ENCODE assay signal across 11 cellular contexts in genomic region chr13:49082653-49083536, GRCh38.
DNase-seq lines count a peak whose midpoint lies in the region; ATAC-seq and TF ChIP-seq lines count a peak whose summit lies in the region.
"Had no signal": no experiment of that assay in that cellular context is flagged by ENCODE, and none has a peak within 500 bp of the region (broad histone marks: within the 10 kb centered on the region; RNA-seq: fewer than 3 reads in every experiment).

No MANE protein-coding gene starts in this region.

- DNase-seq in GM12865 (ENCODE audit: low read depth) (peak; percentile 70), HPDE6-E6E7 (ENCODE audit: extremely low spot score) (peak; percentile 42), glomerular visceral epithelial cell (ENCODE audit: extremely low spot score) (peak; percentile 40), activated gamma-delta T cell (lab: John Stamatoyannopoulos, UW) (no peak), hippocampal formation (lab: John Stamatoyannopoulos, UW) (no peak), SKM-1 (lab: John Stamatoyannopoulos, UW; ENCODE audit: unreplicated experiment) (no peak)
- no peak for DNase-seq in stimulated activated CD4-positive, alpha-beta T cell treated with anti-CD3 and anti-CD28 coated beads, Interleukin-4, amount 100 ng/mL, for 1 hour
- DNase-seq: activated CD8-positive, alpha-beta memory T cell treated with anti-CD3 and anti-CD28 coated beads for 24 hours; DMS79; mucosa of descending colon had no signal

- ATAC-seq in GM21723 (IDR thresholded peaks at IDR 0.05; ENCODE audit: unreplicated experiment) = peak; percentile 80
- ATAC-seq: mucosa of descending colon had no signal

- H3K4me3 ChIP-seq in GM12865 (ENCODE audit: low read depth, low read length) = no peak overlapping the region
- H3K4me3 ChIP-seq: mucosa of descending colon had no signal

- TF ChIP-seq CTCF in GM12865 (IDR thresholded peaks at IDR 0.05; ENCODE audit: insufficient read depth, low read depth, low read length, missing control alignments) = no peak

Comparison
In these comparisons a context has a peak if more than half of its experiments do, and no peak if none do; other contexts are left out.
1. DNase-seq: peak in GM12865 (single experiment), HPDE6-E6E7 (single experiment) and glomerular visceral epithelial cell (single experiment); none in stimulated activated CD4-positive, alpha-beta T cell treated with anti-CD3 and anti-CD28 coated beads, Interleukin-4, amount 100 ng/mL, for 1 hour (single experiment), activated gamma-delta T cell (single experiment), hippocampal formation (0 of 2) and SKM-1 (single experiment).